In the genomic region with DNA sequence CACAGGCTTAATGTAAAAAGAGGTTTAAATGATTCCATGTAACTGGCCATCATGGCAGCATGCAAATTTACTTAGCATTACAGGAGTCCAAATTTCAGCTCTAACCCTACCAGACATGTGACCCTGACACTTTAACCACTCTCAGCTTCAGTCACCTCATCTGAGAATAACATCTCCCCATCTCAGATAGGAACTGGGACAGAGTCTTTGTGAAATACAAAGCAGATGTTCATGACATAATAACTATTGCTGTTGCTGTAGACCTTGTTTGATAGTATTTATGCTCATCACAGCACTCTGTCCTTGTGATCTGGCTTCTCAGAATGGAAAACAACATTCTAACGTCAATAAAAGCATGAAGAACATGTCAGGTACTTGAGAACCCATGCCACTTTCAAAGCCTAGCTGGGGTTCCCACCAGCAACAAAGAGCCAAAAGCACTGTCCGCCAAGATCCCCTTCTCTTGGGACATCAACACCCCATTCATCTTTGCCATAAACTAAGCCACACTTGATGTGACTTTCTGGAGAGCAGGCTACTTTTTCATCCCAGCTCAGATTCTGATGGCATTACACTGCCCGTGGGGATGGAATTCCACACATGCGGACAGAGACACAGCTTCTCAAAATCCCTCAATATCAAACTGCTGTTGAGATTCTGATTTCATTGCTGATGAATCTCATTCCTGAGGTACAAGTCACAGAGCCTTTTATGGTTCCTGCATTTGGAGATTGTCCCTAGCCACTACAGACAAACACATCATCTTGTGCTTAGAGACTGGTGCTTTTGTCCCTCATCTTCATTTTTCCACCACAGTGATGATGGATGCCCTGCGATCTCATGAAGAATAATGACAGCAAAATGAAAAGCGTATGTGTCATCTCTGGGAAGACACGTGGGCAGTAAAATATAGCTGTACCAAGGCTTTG, we compare ENCODE assay signal across 7 cellular contexts.
A peak's percentile ranks its signal among the peaks of the same experiment; 100 is the strongest.
DNase-seq lines count a peak whose midpoint lies in the region; ATAC-seq and TF ChIP-seq lines count a peak whose summit lies in the region.

No MANE protein-coding gene starts in this region.

- peak; percentile 75 for ATAC-seq in GM18909 (IDR thresholded peaks at IDR 0.05; ENCODE audit: poor library complexity, unreplicated experiment)
- ATAC-seq in HG02840 (IDR thresholded peaks at IDR 0.05; ENCODE audit: low FRiP score, unreplicated experiment) = peak; percentile 37
- ATAC-seq in activated CD8-positive, alpha-beta T cell treated with anti-CD3 and anti-CD28 coated beads, Interleukin-2, amount 10 ng/mL, durations not matched to agents 7 days and 5 days = no peak
- peak; percentile 79 to 87 (median 83) for ATAC-seq in psoas muscle

- intact Hi-C loops in psoas muscle (cut with DNase I) = loop anchor here in 1 of 2 donors (5.0 kb wide), 2 partner anchors 55 to 200 kb away; no protein-coding TSS in a partner anchor

- no peaks in the 10 kb centered on the region for H3K27me3 ChIP-seq in psoas muscle (ENCODE audit: insufficient read depth in 3 of 3, low read length in 2 of 3)
- no peaks in the 10 kb centered on the region for H3K27me3 ChIP-seq in hepatocyte

- peak overlapping the region; percentile 62 for H3K27ac Mint-ChIP-seq in activated CD8-positive, alpha-beta T cell treated with anti-CD3 and anti-CD28 coated beads, Interleukin-2, amount 10 ng/mL, durations not matched to agents 7 days and 5 days

- H3K4me1 Mint-ChIP-seq in activated CD8-positive, alpha-beta T cell treated with anti-CD3 and anti-CD28 coated beads, Interleukin-2, amount 10 ng/mL, durations not matched to agents 7 days and 5 days (ENCODE audit: low read depth) = peaks cover 71% of the 10 kb centered on the region

- H3K27ac ChIP-seq in psoas muscle (peak overlapping the region; percentile 84), hepatocyte (no peak overlapping the region)

- no peaks in the 10 kb centered on the region for H3K9me3 Mint-ChIP-seq in activated CD8-positive, alpha-beta T cell treated with anti-CD3 and anti-CD28 coated beads, Interleukin-2, amount 10 ng/mL, durations not matched to agents 7 days and 5 days (ENCODE audit: insufficient read depth)

- peaks cover 33% of the 10 kb centered on the region for H3K4me1 ChIP-seq in psoas muscle
- peaks cover 5% of the 10 kb centered on the region for H3K4me1 ChIP-seq in hepatocyte (ENCODE audit: insufficient read depth)

- CTCF ChIA-PET in activated CD8-positive, alpha-beta T cell treated with anti-CD3 and anti-CD28 coated beads, Interleukin-2, amount 10 ng/mL, durations not matched to agents 7 days and 5 days (lab: Charles Lee) = interaction anchor here (0.7 to 1.4 kb wide), 5 partner anchors 8 to 37 kb away, joined by 3 read pairs; no protein-coding TSS in a partner anchor

- peaks cover 22% of the 10 kb centered on the region for H3K36me3 Mint-ChIP-seq in activated CD8-positive, alpha-beta T cell treated with anti-CD3 and anti-CD28 coated beads, Interleukin-2, amount 10 ng/mL, durations not matched to agents 7 days and 5 days (ENCODE audit: low read depth)

- H3K4me2 ChIP-seq in hepatocyte = no peak overlapping the region

- DNase-seq in activated CD8-positive, alpha-beta T cell treated with anti-CD3 and anti-CD28 coated beads, Interleukin-2, amount 10 ng/mL, durations not matched to agents 7 days and 5 days = no peak
- DNase-seq in psoas muscle (no peak), SHP77 (lab: John Stamatoyannopoulos, UW) (no peak), hepatocyte (ENCODE audit: low spot score) (no peak)
- no peak for DNase-seq in activated CD4-positive, alpha-beta T cell treated with anti-CD3 and anti-CD28 coated beads for 1 hour

- H3K9me3 ChIP-seq in psoas muscle (no peaks in the 10 kb centered on the region), hepatocyte (ENCODE audit: low read depth) (no peaks in the 10 kb centered on the region)

- no peaks in the 10 kb centered on the region for H3K9me2 ChIP-seq in hepatocyte (replicated peaks; ENCODE audit: insufficient read depth)

- TF ChIP-seq CTCF in psoas muscle (IDR thresholded peaks at IDR 0.05) (no peak), hepatocyte (IDR thresholded peaks at IDR 0.05; ENCODE audit: poor library complexity) (no peak)

- no peak overlapping the region for H3K4me3 Mint-ChIP-seq in activated CD8-positive, alpha-beta T cell treated with anti-CD3 and anti-CD28 coated beads, Interleukin-2, amount 10 ng/mL, durations not matched to agents 7 days and 5 days

- H3K4me3 ChIP-seq in psoas muscle = no peak overlapping the region
- no peak overlapping the region for H3K4me3 ChIP-seq in hepatocyte

- H4K20me1 ChIP-seq in hepatocyte (ENCODE audit: insufficient read depth, poor library complexity, severe bottlenecking) = no peaks in the 10 kb centered on the region

- no peak overlapping the region for H2AFZ ChIP-seq in hepatocyte

- peaks cover 11% of the 10 kb centered on the region for H3K79me2 ChIP-seq in hepatocyte

- POLR2A ChIA-PET in activated CD8-positive, alpha-beta T cell treated with anti-CD3 and anti-CD28 coated beads, Interleukin-2, amount 10 ng/mL, durations not matched to agents 7 days and 5 days (lab: Charles Lee) = interaction anchor here (1.0 to 1.1 kb wide), 3 partner anchors 9 to 12 kb away, joined by 3 to 5 read pairs (median 3); no protein-coding TSS in a partner anchor

- H3K27me3 Mint-ChIP-seq in activated CD8-positive, alpha-beta T cell treated with anti-CD3 and anti-CD28 coated beads, Interleukin-2, amount 10 ng/mL, durations not matched to agents 7 days and 5 days (ENCODE audit: low read depth) = no peaks in the 10 kb centered on the region

- H3K36me3 ChIP-seq in psoas muscle (ENCODE audit: insufficient read depth in 1 of 2, low read depth in 1 of 2) (no peaks in the 10 kb centered on the region), hepatocyte (replicated peaks; ENCODE audit: insufficient read depth, low read depth) (no peaks in the 10 kb centered on the region)

- 28 to 47% (median 35%) methylated on average over 7 of the region's 7 CpGs for WGBS in psoas muscle, 3 donors
- 88% methylated on average over 7 of the region's 7 CpGs for WGBS in hepatocyte (ENCODE audit: low lambda C conversion rate, missing lambda C conversion rate)
